ENCODE assay signal across 22 cellular contexts in the genomic region with DNA sequence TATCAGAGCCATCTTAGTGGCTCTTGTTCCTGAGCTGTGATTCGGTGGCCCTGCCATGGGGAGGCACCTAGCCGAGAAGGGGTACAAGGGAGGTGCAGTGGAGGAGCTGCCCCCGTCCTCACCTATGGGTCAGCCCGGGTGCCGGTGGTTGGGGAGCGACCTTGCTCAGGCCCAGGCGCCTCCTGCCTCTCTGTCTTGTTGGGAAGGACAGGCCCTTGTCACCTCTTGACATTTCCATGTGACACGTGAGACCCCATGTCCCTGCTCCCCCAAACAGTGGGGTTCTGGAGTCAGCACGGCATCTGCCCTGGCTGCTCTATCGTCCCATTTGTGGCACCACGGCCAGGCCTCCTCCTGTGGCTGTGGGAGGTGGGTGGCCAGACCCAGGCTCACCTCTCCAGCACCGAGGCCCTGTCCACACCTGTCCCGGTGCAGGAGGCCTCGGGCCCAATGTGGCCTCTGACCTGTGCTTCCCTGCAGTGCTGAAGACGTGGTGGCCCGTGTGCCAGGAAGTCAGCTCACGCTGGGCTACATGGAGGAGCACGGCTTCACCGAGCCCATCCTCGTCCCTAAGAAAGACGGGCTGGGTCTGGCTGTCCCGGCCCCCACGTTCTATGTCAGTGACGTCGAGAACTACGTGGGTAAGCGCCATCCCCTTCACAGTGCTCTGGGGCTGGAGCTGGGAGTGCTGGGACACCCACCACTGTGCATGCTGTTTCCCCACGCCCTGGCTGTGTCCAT.
A peak's percentile ranks its signal among the peaks of the same experiment; 100 is the strongest.
DNase-seq lines count a peak whose midpoint lies in the region; ATAC-seq and TF ChIP-seq lines count a peak whose summit lies in the region.
"Had no signal": no experiment of that assay in that cellular context is flagged by ENCODE, and none has a peak within 500 bp of the region (broad histone marks: within the 10 kb centered on the region; RNA-seq: fewer than 3 reads in every experiment).

No MANE protein-coding gene starts in this region.

- H3K36me3 ChIP-seq in SJCRH30 (peaks cover 11% of the 10 kb centered on the region), spleen (peaks cover 1 to 94% (median 63%) of the 10 kb centered on the region in 6 donors)

- no peak overlapping the region for H3K27ac Mint-ChIP-seq in activated T-cell treated with anti-CD3 and anti-CD28 coated beads, Interleukin-2, amount 50 U/mL, for 72 hours
- H3K27ac Mint-ChIP-seq: dendritic cell treated with granulocyte-macrophage colony-stimulating factor and Interleukin-4, amounts not matched to agents 40 ng/mL and 50 ng/mL, for 4 days; mesothelial cell of epicardium had no signal

- H3K4me1 Mint-ChIP-seq in activated T-cell treated with anti-CD3 and anti-CD28 coated beads, Interleukin-2, amount 50 U/mL, for 4 hours (ENCODE audit: low read depth) = no peaks in the 10 kb centered on the region
- H3K4me1 Mint-ChIP-seq in activated T-cell treated with anti-CD3 and anti-CD28 coated beads, Interleukin-2, amount 50 U/mL, for 72 hours (ENCODE audit: low read depth) = no peaks in the 10 kb centered on the region

- H3K4me3 Mint-ChIP-seq in activated T-cell treated with anti-CD3 and anti-CD28 coated beads, Interleukin-2, amount 50 U/mL, for 4 hours = no peak overlapping the region
- H3K4me3 Mint-ChIP-seq in activated T-cell treated with anti-CD3 and anti-CD28 coated beads, Interleukin-2, amount 50 U/mL, for 72 hours = no peak overlapping the region
- H3K4me3 Mint-ChIP-seq: dendritic cell treated with granulocyte-macrophage colony-stimulating factor and Interleukin-4, amounts not matched to agents 40 ng/mL and 50 ng/mL, for 4 days; mesothelial cell of epicardium had no signal

- no peaks in the 10 kb centered on the region for H3K27me3 ChIP-seq in SJCRH30
- H3K27me3 ChIP-seq in spleen (replicated peaks in 1 of 7) = no peaks in the 10 kb centered on the region
- H3K27me3 ChIP-seq: BE2C had no signal

- H3K4me3 ChIP-seq in SJCRH30 = no peak overlapping the region
- H3K4me3 ChIP-seq in spleen = no peak overlapping the region
- H3K4me3 ChIP-seq: GM12878, GM23248, prostate gland had no signal

- no peak for ATAC-seq in activated T-cell treated with anti-CD3 and anti-CD28 coated beads, Interleukin-2, amount 50 U/mL, for 4 hours
- no peak for ATAC-seq in activated T-cell treated with anti-CD3 and anti-CD28 coated beads, Interleukin-2, amount 50 U/mL, for 72 hours (replicated peaks in 1 of 2)
- ATAC-seq in left lobe of liver = no peak
- ATAC-seq: GM12878 had no signal

- intact Hi-C loops in spleen (cut with DNase I; ENCODE audit: low total_unique reads) = no loop called here

- peak; percentile 1 for DNase-seq in activated T-cell treated with anti-CD3 and anti-CD28 coated beads, Interleukin-2, amount 50 U/mL, for 4 hours
- DNase-seq in activated T-cell treated with anti-CD3 and anti-CD28 coated beads, Interleukin-2, amount 50 U/mL, for 72 hours = no peak
- no peak for DNase-seq in SJCRH30
- DNase-seq in left lobe of liver (ENCODE audit: low spot score) = peak; percentile 41
- DNase-seq in spleen = peak; percentile 53
- DNase-seq in dedifferentiated amniotic fluid mesenchymal stem cell (ENCODE audit: extremely low spot score) = no peak
- no peak for DNase-seq in mucosa of gallbladder (ENCODE audit: low spot score)
- no peak for DNase-seq in DMS 273 (lab: John Stamatoyannopoulos, UW; ENCODE audit: unreplicated experiment)
- DNase-seq: activated CD4-positive, alpha-beta T cell treated with anti-CD3 and anti-CD28 coated beads for 1 hour; activated effector memory CD4-positive, alpha-beta T cell treated with anti-CD3 and anti-CD28 coated beads, Interleukin-2, amount 50 U/mL, for 16 hours; DND-41; GM23248; Kasumi-1; NCI-H187 treated with DMSO at 0.1 percent for 48 hours; NCI-H2227 treated with DMSO at 0.1 percent for 48 hours; OCI-M1; SHP77 treated with DMSO at 0.1 percent for 48 hours had no signal

- no peak for TF ChIP-seq POLR2A in spleen (IDR thresholded peaks at IDR 0.05)

- WGBS in spleen, 5 donors = 92 to 96% (median 93%) methylated on average over 11 to 28 of the region's 28 CpGs

- H3K4me1 ChIP-seq in SJCRH30 = peaks cover 26% of the 10 kb centered on the region
- peaks cover 0 to 2% (median 0%) of the 10 kb centered on the region in 6 donors for H3K4me1 ChIP-seq in spleen
- H3K4me1 ChIP-seq: BE2C, prostate gland had no signal

- H3K9me3 ChIP-seq in SJCRH30 (replicated peaks) (0 out of 2 replicates have a peak, but pooled peaks cover 3% of the 10 kb centered on the region), spleen (no peaks in the 10 kb centered on the region)
- H3K9me3 ChIP-seq: BE2C, prostate gland had no signal

- no peak for TF ChIP-seq CTCF in spleen (IDR thresholded peaks at IDR 0.05 in 8 of 11, conservative IDR thresholded peaks at IDR 0.05 in 3 of 11)

- H3K36me3 Mint-ChIP-seq in activated T-cell treated with anti-CD3 and anti-CD28 coated beads, Interleukin-2, amount 50 U/mL, for 4 hours (ENCODE audit: insufficient read depth) = peaks cover 27% of the 10 kb centered on the region
- peaks cover 0 to 3% of the 10 kb centered on the region in 2 donors for H3K36me3 Mint-ChIP-seq in activated T-cell treated with anti-CD3 and anti-CD28 coated beads, Interleukin-2, amount 50 U/mL, for 72 hours (ENCODE audit: insufficient read depth in 2 of 2)

- H3K27ac ChIP-seq in SJCRH30 (peak overlapping the region; percentile 83), spleen (peak overlapping the region in 1 of 8 donors; percentile 8)
- H3K27ac ChIP-seq: GM23248, prostate gland had no signal

- no peaks in the 10 kb centered on the region for H3K9me3 Mint-ChIP-seq in activated T-cell treated with anti-CD3 and anti-CD28 coated beads, Interleukin-2, amount 50 U/mL, for 4 hours
- no peaks in the 10 kb centered on the region for H3K9me3 Mint-ChIP-seq in activated T-cell treated with anti-CD3 and anti-CD28 coated beads, Interleukin-2, amount 50 U/mL, for 72 hours
- H3K9me3 Mint-ChIP-seq: dendritic cell treated with granulocyte-macrophage colony-stimulating factor and Interleukin-4, amounts not matched to agents 40 ng/mL and 50 ng/mL, for 4 days had no signal

- no peaks in the 10 kb centered on the region for H3K27me3 Mint-ChIP-seq in activated T-cell treated with anti-CD3 and anti-CD28 coated beads, Interleukin-2, amount 50 U/mL, for 4 hours (ENCODE audit: low read depth)
- no peaks in the 10 kb centered on the region for H3K27me3 Mint-ChIP-seq in activated T-cell treated with anti-CD3 and anti-CD28 coated beads, Interleukin-2, amount 50 U/mL, for 72 hours (ENCODE audit: low read depth)
- H3K27me3 Mint-ChIP-seq: dendritic cell treated with granulocyte-macrophage colony-stimulating factor and Interleukin-4, amounts not matched to agents 40 ng/mL and 50 ng/mL, for 4 days had no signal

Comparison
In these comparisons a context has a peak if more than half of its experiments do, and no peak if none do; other contexts are left out.
1. DNase-seq: peak in activated T-cell treated with anti-CD3 and anti-CD28 coated beads, Interleukin-2, amount 50 U/mL, for 4 hours (single experiment), left lobe of liver (single experiment) and spleen (single experiment); none in activated T-cell treated with anti-CD3 and anti-CD28 coated beads, Interleukin-2, amount 50 U/mL, for 72 hours (0 of 2), SJCRH30 (0 of 2), dedifferentiated amniotic fluid mesenchymal stem cell (single experiment), mucosa of gallbladder (single experiment) and DMS 273 (single experiment).